Comparison of ENCODE assay signal across 19 cellular contexts in the genomic region with DNA sequence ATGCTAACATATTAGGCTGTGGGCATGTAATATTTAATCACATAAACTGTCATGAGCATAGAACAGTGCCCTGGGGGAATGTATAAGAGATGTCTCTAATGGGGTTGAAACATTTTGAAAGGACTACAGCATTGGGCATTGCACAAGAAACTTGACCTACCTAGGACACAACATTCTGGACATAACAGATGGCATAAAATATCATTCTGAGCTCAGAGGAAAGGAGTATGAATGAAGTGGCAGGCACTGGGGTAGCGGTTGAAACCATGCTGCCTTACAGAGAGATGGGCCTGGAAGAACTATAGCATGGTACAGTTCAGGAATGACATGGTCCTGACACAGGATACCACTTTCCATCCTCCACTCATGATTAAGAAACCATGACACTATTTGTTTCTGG.
"Had no signal": no experiment of that assay in that cellular context is flagged by ENCODE, and none has a peak within 500 bp of the region (broad histone marks: within the 10 kb centered on the region; RNA-seq: fewer than 3 reads in every experiment).

No MANE protein-coding gene starts in this region.

- ATAC-seq: left lobe of liver; naive thymus-derived CD8-positive, alpha-beta T cell; stimulated activated effector memory CD8-positive, alpha-beta T cell treated with anti-CD3 and anti-CD28 coated beads, Interleukin-12 subunit alpha, Interleukin-12 subunit beta, amount 100 ng/mL, for 72 hours had no signal

- DNase-seq: effector CD4-positive, alpha-beta T cell; kidney; mammary epithelial cell; naive thymus-derived CD8-positive, alpha-beta T cell; nephron progenitor cell; nucleus accumbens; sigmoid colon; stimulated activated CD4-positive, alpha-beta T cell treated with anti-CD3 and anti-CD28 coated beads, Interleukin-2, amount 100 ng/mL, for 24 hours; stimulated activated CD4-positive, alpha-beta T cell treated with anti-CD3 and anti-CD28 coated beads, Interleukin-4, amount 100 ng/mL, for 24 hours; stimulated activated naive CD4-positive, alpha-beta T cell treated with Interleukin-2 at 50 U/mL for 16 hours; stomach; thyroid gland had no signal

- FAIRE-seq: frontal cortex, kidney had no signal

- H3K4me1 ChIP-seq: sigmoid colon, stomach, thyroid gland, vagina had no signal

- H3K4me3 ChIP-seq: dorsolateral prefrontal cortex, prostate gland, right atrium auricular region, sigmoid colon, stomach, thyroid gland, vagina had no signal

- H3K27ac ChIP-seq: prostate gland, sigmoid colon, stomach, thyroid gland, vagina had no signal

- H3K9me3 ChIP-seq: prostate gland, right atrium auricular region, sigmoid colon, stomach, thyroid gland, vagina had no signal

- H3K36me3 ChIP-seq: prostate gland, right atrium auricular region, sigmoid colon, stomach, thyroid gland, vagina had no signal

- H3K27me3 ChIP-seq: dorsolateral prefrontal cortex, right atrium auricular region, sigmoid colon, stomach, thyroid gland, vagina had no signal
